11 cellular contexts compared by ENCODE assay signal in the genomic region with DNA sequence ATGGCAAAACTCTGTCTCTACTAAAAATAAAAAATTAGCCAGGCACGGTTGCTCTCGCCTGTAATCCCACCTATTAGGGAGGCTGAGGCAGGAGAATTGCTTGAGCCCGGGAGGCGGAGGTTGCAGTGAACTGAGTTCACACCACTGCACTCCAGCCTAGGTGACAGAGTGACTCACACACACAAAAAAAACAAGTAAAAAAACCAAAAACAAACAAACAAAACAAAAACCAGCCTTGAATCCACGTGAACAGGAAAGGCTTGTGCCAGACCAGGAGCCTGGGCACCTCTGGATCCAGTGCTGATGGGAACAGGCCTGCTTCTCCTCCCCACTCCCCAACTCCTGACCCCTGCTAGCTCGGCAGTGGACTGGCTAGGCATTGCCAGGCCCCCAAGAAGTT. TPM values are rescaled to one million over a fixed set of nuclear protein-coding genes. Genes with fewer than 3 reads are reported as not detected.
"Had no signal": no experiment of that assay in that cellular context is flagged by ENCODE, and none has a peak within 500 bp of the region (broad histone marks: within the 10 kb centered on the region; RNA-seq: fewer than 3 reads in every experiment).

No MANE protein-coding gene starts in this region.

- FAIRE-seq: HTR-8/SVneo had no signal

- H2AFZ ChIP-seq: GM23248 had no signal

- H3K36me3 ChIP-seq: HAP-1 had no signal

- H3K9me3 ChIP-seq: HAP-1 had no signal

- H3K9ac ChIP-seq: GM23248 had no signal

- ATAC-seq: HCT116 had no signal

- DNase-seq: GM23248, GOT3, Kasumi-1, KG1 had no signal

- H3K27ac ChIP-seq: GM23248 had no signal

- H3K4me3 ChIP-seq: GM23248, HAP-1 had no signal

RNA-seq across cellular contexts. Expression of a gene that starts 3.5 kb away (rescaled TPM):
- total RNA-seq: GM23248, H4, HT-29 had no signal
- polyA plus RNA-seq: GM23248, IgD-negative memory B cell had no signal

RNA-seq across cellular contexts. Expression of a gene that starts 42.2 kb away (rescaled TPM):
- total RNA-seq: GM23248, H4, H7, HT-29 had no signal
- polyA plus RNA-seq: GM23248, IgD-negative memory B cell had no signal
